ENCODE assay signal across 29 cellular contexts in the genomic region with DNA sequence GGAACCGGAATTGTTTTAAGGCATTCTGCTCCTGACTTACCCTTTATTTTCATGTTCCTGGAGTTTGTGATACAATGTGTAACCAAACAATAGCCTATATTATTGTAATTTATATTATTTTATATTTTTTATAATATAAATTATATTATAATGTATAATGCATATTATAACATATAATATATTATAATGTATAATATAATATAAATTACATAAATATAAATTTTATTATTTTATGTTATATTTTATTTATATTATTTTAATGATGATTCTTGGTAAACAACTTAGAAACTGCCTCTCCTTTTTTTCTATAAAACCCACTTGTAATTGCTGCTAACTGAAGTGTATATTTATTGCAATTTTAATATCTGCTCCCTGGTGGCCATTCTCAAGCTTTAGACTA.
"Had no signal": no experiment of that assay in that cellular context is flagged by ENCODE, and none has a peak within 500 bp of the region (broad histone marks: within the 10 kb centered on the region; RNA-seq: fewer than 3 reads in every experiment).

No MANE protein-coding gene starts in this region.

- H3K9me3 Mint-ChIP-seq: nephron progenitor cell, neural progenitor cell had no signal

- H3K36me3 ChIP-seq: left lung, lower lobe of right lung, neural progenitor cell, neutrophil, right atrium auricular region, right lobe of liver, stomach, thyroid gland, transverse colon, upper lobe of left lung, vagina had no signal

- H3K27ac ChIP-seq: hepatocyte, left lung, lower lobe of right lung, neural progenitor cell, neutrophil, right atrium auricular region, right lobe of liver, stomach, testis, thyroid gland, transverse colon, upper lobe of left lung, vagina had no signal

- H3K4me3 ChIP-seq: hepatocyte, left lung, lower lobe of right lung, neural progenitor cell, right atrium auricular region, right lobe of liver, smooth muscle cell, stomach, testis, thyroid gland, transverse colon, upper lobe of left lung, vagina had no signal

- H3K4me2 ChIP-seq: hepatocyte, neural progenitor cell, smooth muscle cell had no signal

- H3K4me3 Mint-ChIP-seq: mesothelial cell of epicardium; naive B cell; natural killer cell; nephron progenitor cell; neural progenitor cell; stimulated activated memory B cell treated with anti-CD40 and anti-IgM and Interleukin-4, amounts not matched to agents 10 μg/mL and 1 μg/mL and 100 μg/mL, for 72 hours had no signal

- H3K79me2 ChIP-seq: hepatocyte had no signal

- H3K9ac ChIP-seq: neural progenitor cell had no signal

- H3K27ac Mint-ChIP-seq: mesothelial cell of epicardium; naive B cell; natural killer cell; nephron progenitor cell; neural progenitor cell; progenitor cell of endocrine pancreas; stimulated activated memory B cell treated with anti-CD40 and anti-IgM and Interleukin-4, amounts not matched to agents 10 μg/mL and 1 μg/mL and 100 μg/mL, for 72 hours had no signal

- H3K27me3 Mint-ChIP-seq: naive B cell; progenitor cell of endocrine pancreas; stimulated activated memory B cell treated with anti-CD40 and anti-IgM and Interleukin-4, amounts not matched to agents 10 μg/mL and 1 μg/mL and 100 μg/mL, for 72 hours had no signal

- H2AFZ ChIP-seq: hepatocyte, neural progenitor cell had no signal

- H3K27me3 ChIP-seq: hepatocyte, left lung, neural progenitor cell, neutrophil, right atrium auricular region, right lobe of liver, stomach, testis, thyroid gland, transverse colon, upper lobe of left lung, vagina had no signal

- H3K4me1 Mint-ChIP-seq: naive B cell; natural killer cell; nephron progenitor cell; neural progenitor cell; stimulated activated memory B cell treated with anti-CD40 and anti-IgM and Interleukin-4, amounts not matched to agents 10 μg/mL and 1 μg/mL and 100 μg/mL, for 72 hours had no signal

- H3K36me3 Mint-ChIP-seq: mesothelial cell of epicardium; naive B cell; natural killer cell; neural progenitor cell; stimulated activated memory B cell treated with anti-CD40 and anti-IgM and Interleukin-4, amounts not matched to agents 10 μg/mL and 1 μg/mL and 100 μg/mL, for 72 hours had no signal

- FAIRE-seq: keratinocyte had no signal

- H3K4me1 ChIP-seq: left lung, lower lobe of right lung, neural progenitor cell, right atrium auricular region, right lobe of liver, stomach, testis, thyroid gland, transverse colon, upper lobe of left lung, vagina had no signal

- DNase-seq: left colon; left lung; lower lobe of right lung; mesendoderm; naive B cell; natural killer cell; nephron progenitor cell; occipital lobe; right lobe of liver; stimulated activated CD4-positive, alpha-beta T cell treated with anti-CD3 and anti-CD28 coated beads, Interleukin-1b, Interleukin-23, amount 100 ng/mL, for 48 hours; stimulated activated CD4-positive, alpha-beta T cell treated with anti-CD3 and anti-CD28 coated beads, Interleukin-2, amount 100 ng/mL, for 48 hours; stimulated activated CD4-positive, alpha-beta T cell treated with anti-CD3 and anti-CD28 coated beads, Interleukin-4, amount 100 ng/mL, for 4 hours; stimulated activated CD8-positive, alpha-beta memory T cell treated with anti-CD3 and anti-CD28 coated beads, Interleukin-4, amount 100 ng/mL, for 48 hours; stimulated activated naive CD8-positive, alpha-beta T cell treated with anti-CD3 and anti-CD28 coated beads, Interleukin-15, Interleukin-2, amounts not matched to agents 100 U/mL and 50 U/mL, for 24 hours; stomach; testis; thyroid gland; transverse colon; upper lobe of left lung had no signal

- H3K9me3 ChIP-seq: left lung, lower lobe of right lung, neutrophil, right atrium auricular region, right lobe of liver, stomach, testis, thyroid gland, transverse colon, upper lobe of left lung, vagina had no signal
